25 cellular contexts compared by ENCODE assay signal in the genomic region with DNA sequence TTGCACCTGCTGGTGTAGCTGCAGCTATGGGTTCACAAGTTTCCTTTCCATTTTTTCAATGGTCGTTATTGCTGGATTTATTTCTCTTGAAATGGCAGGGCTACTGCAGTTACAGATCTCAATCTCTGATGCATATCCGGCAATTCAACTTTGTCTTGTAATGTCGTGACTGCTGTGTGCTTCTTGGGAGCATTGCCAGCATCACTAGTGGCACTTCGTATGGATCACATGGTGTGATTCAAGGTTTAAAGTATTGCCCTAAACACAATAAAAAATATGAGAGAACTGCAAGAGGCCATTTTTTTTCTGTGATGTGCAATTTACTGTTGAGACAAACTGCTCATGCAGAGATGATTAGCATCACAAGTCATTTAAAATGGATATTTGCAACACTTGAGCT.
DNase-seq lines count a peak whose midpoint lies in the region; ATAC-seq and FAIRE-seq lines count a peak whose summit lies in the region.
"Had no signal": no experiment of that assay in that cellular context is flagged by ENCODE, and none has a peak within 500 bp of the region (broad histone marks: within the 10 kb centered on the region; RNA-seq: fewer than 3 reads in every experiment).

No MANE protein-coding gene starts in this region.

- no peaks in the 10 kb centered on the region for H3K27me3 Mint-ChIP-seq in effector memory CD8-positive, alpha-beta T cell
- H3K27me3 Mint-ChIP-seq: activated B cell treated with CpG ODN at 0.5 μM for 24 hours, brain, memory B cell had no signal

- ATAC-seq in effector memory CD8-positive, alpha-beta T cell (replicated peaks) = no peak
- no peak for ATAC-seq in HG02840 (IDR thresholded peaks at IDR 0.05; ENCODE audit: low FRiP score, unreplicated experiment)
- ATAC-seq: sciatic nerve; stimulated activated effector memory CD8-positive, alpha-beta T cell treated with anti-CD3 and anti-CD28 coated beads, Interleukin-12 subunit alpha, Interleukin-12 subunit beta, amount 100 ng/mL, for 72 hours had no signal

- no peak for FAIRE-seq in urothelium cell line (lab: Jason Lieb, UNC)
- FAIRE-seq: G401.6, H1 had no signal

- no peak overlapping the region for H3K27ac Mint-ChIP-seq in effector memory CD8-positive, alpha-beta T cell
- H3K27ac Mint-ChIP-seq: activated B cell treated with CpG ODN at 0.5 μM for 24 hours; brain; memory B cell; stimulated activated effector memory CD8-positive, alpha-beta T cell treated with anti-CD3 and anti-CD28 coated beads, Interleukin-12 subunit alpha, Interleukin-12 subunit beta, amount 100 ng/mL, for 72 hours had no signal

- in situ Hi-C loops in SK-MEL-5 (cut with HindIII; ENCODE audit: low pct_unique_long_range_greater_than_20kb, low sequenced_read_pairs) = no loop called here

- H3K4me3 Mint-ChIP-seq in effector memory CD8-positive, alpha-beta T cell = no peak overlapping the region
- H3K4me3 Mint-ChIP-seq: activated B cell treated with CpG ODN at 0.5 μM for 24 hours; brain; memory B cell; neural crest cell; stimulated activated effector memory CD8-positive, alpha-beta T cell treated with anti-CD3 and anti-CD28 coated beads, Interleukin-12 subunit alpha, Interleukin-12 subunit beta, amount 100 ng/mL, for 72 hours had no signal

- H3K4me1 Mint-ChIP-seq in effector memory CD8-positive, alpha-beta T cell (ENCODE audit: low read depth in 2 of 2) = no peaks in the 10 kb centered on the region
- H3K4me1 Mint-ChIP-seq: activated B cell treated with CpG ODN at 0.5 μM for 24 hours; brain; memory B cell; neural crest cell; stimulated activated effector memory CD8-positive, alpha-beta T cell treated with anti-CD3 and anti-CD28 coated beads, Interleukin-12 subunit alpha, Interleukin-12 subunit beta, amount 100 ng/mL, for 72 hours had no signal

- H3K36me3 Mint-ChIP-seq in effector memory CD8-positive, alpha-beta T cell (ENCODE audit: insufficient read depth) = no peaks in the 10 kb centered on the region
- H3K36me3 Mint-ChIP-seq: brain; memory B cell; stimulated activated effector memory CD8-positive, alpha-beta T cell treated with anti-CD3 and anti-CD28 coated beads, Interleukin-12 subunit alpha, Interleukin-12 subunit beta, amount 100 ng/mL, for 72 hours had no signal

- peaks cover 0 to 2% of the 10 kb centered on the region in 2 donors for H3K9me3 Mint-ChIP-seq in effector memory CD8-positive, alpha-beta T cell
- H3K9me3 Mint-ChIP-seq: stimulated activated effector memory CD8-positive, alpha-beta T cell treated with anti-CD3 and anti-CD28 coated beads, Interleukin-12 subunit alpha, Interleukin-12 subunit beta, amount 100 ng/mL, for 72 hours had no signal

- peak; percentile 49 for DNase-seq in DMS153 treated with DMSO at 0.1 percent for 48 hours (lab: John Stamatoyannopoulos, UW; ENCODE audit: unreplicated experiment)
- DNase-seq in NCI-H1417 treated with DMSO at 0.1 percent for 48 hours (lab: John Stamatoyannopoulos, UW) = peak; percentile 14
- DNase-seq in SK-MEL-5 (ENCODE audit: low read depth, low spot score) = peak; percentile 43
- peak; percentile 37 for DNase-seq in left kidney (ENCODE audit: low read depth, low spot score)
- no peak for DNase-seq in effector memory CD8-positive, alpha-beta T cell
- DNase-seq in T-helper 1 cell = no peak
- no peak for DNase-seq in urothelium cell line (ENCODE audit: low spot score)
- DNase-seq: activated B cell treated with CpG ODN at 0.5 μM for 24 hours; activated CD4-positive, alpha-beta T cell treated with anti-CD3 and anti-CD28 coated beads, Interleukin-2, amount 50 U/mL, for 1 hour; activated naive CD4-positive, alpha-beta T cell treated with Interleukin-2 at 50 U/mL for 16 hours; adrenal gland; DMS53; foreskin fibroblast; NCI-H1930; NCI-H226; posterior cingulate gyrus; stimulated activated CD4-positive, alpha-beta T cell treated with anti-CD3 and anti-CD28 coated beads, Interleukin-4, amount 100 ng/mL, for 24 hours had no signal

Comparison
In these comparisons a context has a peak if more than half of its experiments do, and no peak if none do; other contexts are left out.
1. DNase-seq: peak in DMS153 treated with DMSO at 0.1 percent for 48 hours (single experiment), NCI-H1417 treated with DMSO at 0.1 percent for 48 hours (single experiment), SK-MEL-5 (single experiment) and left kidney (single experiment); none in effector memory CD8-positive, alpha-beta T cell (0 of 3), T-helper 1 cell (0 of 5) and urothelium cell line (single experiment).